10 cellular contexts compared by ENCODE assay signal in genomic region chr3:11530153-11530721, GRCh38.
DNase-seq lines count a peak whose midpoint lies in the region; ATAC-seq and TF ChIP-seq lines count a peak whose summit lies in the region.
"Had no signal": no experiment of that assay in that cellular context is flagged by ENCODE, and none has a peak within 500 bp of the region (broad histone marks: within the 10 kb centered on the region; RNA-seq: fewer than 3 reads in every experiment).

No MANE protein-coding gene starts in this region.

- no peak overlapping the region for H3K4me3 ChIP-seq in WERI-Rb-1 (ENCODE audit: low read depth, low read length)

- intact Hi-C loops in left ventricle myocardium superior (cut with micrococcal nuclease): loop anchor here (10.0 kb wide), 1 partner anchor 145 kb away; no protein-coding TSS in a partner anchor

- peaks cover 16% of the 10 kb centered on the region for H3K36me3 Mint-ChIP-seq in HFFc6 (ENCODE audit: low read depth)

- no peaks in the 10 kb centered on the region; the same call in 1 of the 2 replicates for H3K27me3 Mint-ChIP-seq in HFFc6 (ENCODE audit: insufficient read depth)
- H3K27me3 Mint-ChIP-seq: stimulated activated naive B cell treated with anti-CD40 and anti-IgM and Interleukin-4, amounts not matched to agents 10 μg/mL and 1 μg/mL and 100 μg/mL, for 72 hours had no signal

- no peak overlapping the region for H3K27ac ChIP-seq in WERI-Rb-1
- H3K27ac ChIP-seq: neutrophil had no signal

- H3K9me3 ChIP-seq in WERI-Rb-1 (ENCODE audit: severe bottlenecking): no peaks in the 10 kb centered on the region
- H3K9me3 ChIP-seq: neutrophil had no signal

- ATAC-seq in left ventricle myocardium superior (peak; percentile 76), GM21737 (IDR thresholded peaks at IDR 0.05; ENCODE audit: unreplicated experiment) (no peak), HG03460 (IDR thresholded peaks at IDR 0.05; ENCODE audit: unreplicated experiment) (no peak)
- ATAC-seq: stimulated activated naive B cell treated with anti-CD40 and anti-IgM and Interleukin-4, amounts not matched to agents 10 μg/mL and 1 μg/mL and 100 μg/mL, for 72 hours had no signal

- peak; percentile 43; the same call in 1 of the 2 replicates for TF ChIP-seq CTCF in HFFc6 (IDR thresholded peaks at IDR 0.05)
- 0 out of 2 replicates have a peak, but pooled peaks have one; percentile 14 for TF ChIP-seq CTCF in WERI-Rb-1 (IDR thresholded peaks at IDR 0.05; ENCODE audit: low read depth, low read length)

- peak overlapping the region; percentile 69 for H3K4me3 Mint-ChIP-seq in HFFc6
- H3K4me3 Mint-ChIP-seq: stimulated activated naive B cell treated with anti-CD40 and anti-IgM and Interleukin-4, amounts not matched to agents 10 μg/mL and 1 μg/mL and 100 μg/mL, for 72 hours had no signal

- peaks cover 55% of the 10 kb centered on the region for H3K4me1 Mint-ChIP-seq in HFFc6 (ENCODE audit: low read depth)
- H3K4me1 Mint-ChIP-seq: stimulated activated naive B cell treated with anti-CD40 and anti-IgM and Interleukin-4, amounts not matched to agents 10 μg/mL and 1 μg/mL and 100 μg/mL, for 72 hours had no signal

- no peaks in the 10 kb centered on the region; the same call in 1 of the 2 replicates for H3K36me3 ChIP-seq in WERI-Rb-1

- H3K27me3 ChIP-seq in WERI-Rb-1 (ENCODE audit: insufficient read depth, low read depth, severe bottlenecking): no peaks in the 10 kb centered on the region
- H3K27me3 ChIP-seq: neutrophil had no signal

- peak overlapping the region; percentile 82 for H3K27ac Mint-ChIP-seq in HFFc6
- H3K27ac Mint-ChIP-seq: stimulated activated naive B cell treated with anti-CD40 and anti-IgM and Interleukin-4, amounts not matched to agents 10 μg/mL and 1 μg/mL and 100 μg/mL, for 72 hours had no signal

- no peaks in the 10 kb centered on the region for H3K9me3 Mint-ChIP-seq in HFFc6
- H3K9me3 Mint-ChIP-seq: stimulated activated naive B cell treated with anti-CD40 and anti-IgM and Interleukin-4, amounts not matched to agents 10 μg/mL and 1 μg/mL and 100 μg/mL, for 72 hours had no signal

- DNase-seq in HFFc6 (peak; percentile 98), WERI-Rb-1 (no peak), left ventricle myocardium superior (peak; percentile 79), superior temporal gyrus (ENCODE audit: extremely low spot score) (peak; percentile 26), D341Med (ENCODE audit: low spot score) (no peak)
- DNase-seq: effector memory CD4-positive, alpha-beta T cell; stimulated activated naive B cell treated with anti-CD40 and anti-IgM and Interleukin-4, amounts not matched to agents 10 μg/mL and 1 μg/mL and 100 μg/mL, for 72 hours had no signal

Comparison
In these comparisons a context has a peak if more than half of its experiments do, and no peak if none do; other contexts are left out.
1. DNase-seq: peak in HFFc6 (single experiment), left ventricle myocardium superior (single experiment) and superior temporal gyrus (single experiment); none in WERI-Rb-1 (single experiment) and D341Med (single experiment).